ENCODE assay signal across 17 cellular contexts in the genomic region with DNA sequence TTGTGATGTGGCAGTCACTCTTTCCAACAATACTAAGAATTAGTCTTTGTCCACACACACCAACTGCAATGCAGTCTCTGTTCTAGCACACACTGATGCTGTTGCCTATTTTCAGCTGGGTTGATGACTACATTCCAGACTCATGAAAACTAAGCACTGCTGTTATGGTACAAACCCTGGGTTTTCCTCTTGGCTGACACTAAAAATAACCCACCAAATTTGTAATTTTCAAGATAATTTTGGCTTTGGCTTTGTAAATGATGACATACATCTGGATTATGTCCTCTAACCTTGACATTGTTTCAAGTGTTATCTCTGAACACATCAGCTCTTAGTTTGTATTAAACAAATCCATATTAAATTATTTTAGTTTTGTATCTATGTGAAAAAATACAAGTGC.
DNase-seq lines count a peak whose midpoint lies in the region; ATAC-seq and TF ChIP-seq lines count a peak whose summit lies in the region.
"Had no signal": no experiment of that assay in that cellular context is flagged by ENCODE, and none has a peak within 500 bp of the region (broad histone marks: within the 10 kb centered on the region; RNA-seq: fewer than 3 reads in every experiment).

No MANE protein-coding gene starts in this region.

- peak overlapping the region; percentile 96 for H3K27ac ChIP-seq in substantia nigra (ENCODE audit: low read depth, low read length, poor library complexity, severe bottlenecking)
- no peak overlapping the region for H3K27ac ChIP-seq in heart left ventricle
- no peak overlapping the region for H3K27ac ChIP-seq in tibial artery
- H3K27ac ChIP-seq: ovary, suprapubic skin had no signal

- no peak for TF ChIP-seq CTCF in heart left ventricle (IDR thresholded peaks at IDR 0.05)
- no peak for TF ChIP-seq CTCF in tibial artery (IDR thresholded peaks at IDR 0.05)

- ATAC-seq in heart left ventricle: no peak
- ATAC-seq in GM18861 (IDR thresholded peaks at IDR 0.05; ENCODE audit: unreplicated experiment): no peak
- ATAC-seq: Right ventricle myocardium inferior had no signal

- H3K4me1 ChIP-seq in heart left ventricle (no peaks in the 10 kb centered on the region), tibial artery (no peaks in the 10 kb centered on the region)
- H3K4me1 ChIP-seq: suprapubic skin had no signal

- intact Hi-C loops in heart left ventricle (cut with DNase I): no loop called here
- intact Hi-C loops in tibial artery (cut with DNase I; ENCODE audit: low total_unique reads): no loop called here

- H3K27me3 ChIP-seq in heart left ventricle: no peaks in the 10 kb centered on the region
- no peaks in the 10 kb centered on the region for H3K27me3 ChIP-seq in tibial artery
- H3K27me3 ChIP-seq: ovary, suprapubic skin had no signal

- peak; percentile 40 for DNase-seq in HCEC 1CT
- peak; percentile 4 for DNase-seq in astrocyte of the hippocampus (ENCODE audit: low read depth, low spot score)
- DNase-seq in globus pallidus (ENCODE audit: low spot score): peak; percentile 97
- DNase-seq in substantia nigra (lab: John Stamatoyannopoulos, UW): peak in 31 of 49 donors; percentile 7 to 80 (median 34)
- DNase-seq in heart left ventricle: no peak
- DNase-seq in tibial artery: no peak
- DNase-seq: activated CD4-positive, alpha-beta T cell treated with anti-CD3 and anti-CD28 coated beads for 4 hours; activated naive CD8-positive, alpha-beta T cell treated with anti-CD3 and anti-CD28 coated beads, Interleukin-2, amount 10 ng/mL, durations not matched to agents 7 days and 5 days; activated T-cell treated with anti-CD3 and anti-CD28 coated beads, Interleukin-2, amount 50 U/mL, for 1 hour; CD4-positive, alpha-beta T cell; cortex of kidney; ovary; stimulated activated CD4-positive, alpha-beta T cell treated with anti-CD3 and anti-CD28 coated beads, Interleukin-12 subunit alpha, Interleukin-12 subunit beta, amount 100 ng/mL, for 4 hours; T-helper 9 cell had no signal

- H3K36me3 ChIP-seq in heart left ventricle (no peaks in the 10 kb centered on the region), tibial artery (no peaks in the 10 kb centered on the region)
- H3K36me3 ChIP-seq: ovary, suprapubic skin had no signal

- H3K9me3 ChIP-seq in heart left ventricle (no peaks in the 10 kb centered on the region), tibial artery (no peaks in the 10 kb centered on the region)
- H3K9me3 ChIP-seq: ovary, suprapubic skin had no signal

- no peak for TF ChIP-seq POLR2A in heart left ventricle (IDR thresholded peaks at IDR 0.05)

- no peak overlapping the region for H3K4me3 ChIP-seq in heart left ventricle
- no peak overlapping the region for H3K4me3 ChIP-seq in tibial artery
- H3K4me3 ChIP-seq: ovary, suprapubic skin had no signal

Comparison
In these comparisons a context has a peak if more than half of its experiments do, and no peak if none do; other contexts are left out.
1. DNase-seq: peak in HCEC 1CT (single experiment), astrocyte of the hippocampus (single experiment), globus pallidus (single experiment) and substantia nigra (31 of 49); none in heart left ventricle (0 of 5) and tibial artery (0 of 2).